Comparison of ENCODE assay signal across 37 cellular contexts in genomic region chr6:39269971-39270370, GRCh38. TPM values are rescaled to one million over a fixed set of nuclear protein-coding genes. Genes with fewer than 3 reads are reported as not detected.
"Had no signal": no experiment of that assay in that cellular context is flagged by ENCODE, and none has a peak within 500 bp of the region (broad histone marks: within the 10 kb centered on the region; RNA-seq: fewer than 3 reads in every experiment).

No MANE protein-coding gene starts in this region.

- H3K9me3 Mint-ChIP-seq: activated CD4-positive, alpha-beta memory T cell treated with anti-CD3 and anti-CD28 coated beads for 36 hours; activated naive CD8-positive, alpha-beta T cell treated with anti-CD3 and anti-CD28 coated beads for 36 hours; T-cell had no signal

- H3K27ac Mint-ChIP-seq: activated B cell treated with CpG ODN at 0.5 μM for 24 hours; activated CD4-positive, alpha-beta memory T cell treated with anti-CD3 and anti-CD28 coated beads for 36 hours; activated naive CD8-positive, alpha-beta T cell treated with anti-CD3 and anti-CD28 coated beads for 36 hours; T-cell; T-helper 17 cell had no signal

- H3K4me3 Mint-ChIP-seq: activated B cell treated with CpG ODN at 0.5 μM for 24 hours; activated CD4-positive, alpha-beta memory T cell treated with anti-CD3 and anti-CD28 coated beads for 36 hours; activated naive CD8-positive, alpha-beta T cell treated with anti-CD3 and anti-CD28 coated beads for 36 hours; T-cell; T-helper 17 cell had no signal

- DNase-seq: activated B cell treated with CpG ODN at 0.5 μM for 24 hours; activated CD4-positive, alpha-beta memory T cell treated with anti-CD3 and anti-CD28 coated beads for 36 hours; activated CD4-positive, alpha-beta T cell treated with anti-CD3 and anti-CD28 coated beads for 4 hours; activated CD4-positive, alpha-beta T cell treated with anti-CD3 and anti-CD28 coated beads, Interleukin-2, amount 50 U/mL, for 1 hour; activated CD4-positive, CD25-positive, alpha-beta regulatory T cell treated with anti-CD3 and anti-CD28 coated beads, Interleukin-2, amount 50 U/mL, for 72 hours; activated CD8-positive, alpha-beta memory T cell treated with anti-CD3 and anti-CD28 coated beads, Interleukin-2, amount 50 U/mL, for 4 hours; activated effector memory CD4-positive, alpha-beta T cell treated with Interleukin-2 at 50 U/mL for 16 hours; activated naive CD4-positive, alpha-beta T cell treated with anti-CD3 and anti-CD28 coated beads, Interleukin-2, amount 50 U/mL, for 16 hours; activated naive CD8-positive, alpha-beta T cell treated with anti-CD3 and anti-CD28 coated beads for 36 hours; activated T-cell treated with anti-CD3 and anti-CD28 coated beads for 4 hours; activated T-cell treated with anti-CD3 and anti-CD28 coated beads, Interleukin-2, amount 50 U/mL, for 48 hours; amniotic stem cell; aorta; brain microvascular endothelial cell; central memory CD4-positive, alpha-beta T cell; NCI-H1092 treated with DMSO at 0.1 percent for 48 hours; NCI-H1417; NCI-H146; NCI-H187; NCI-H2029 treated with DMSO at 0.1 percent for 48 hours; NCI-H2107; NCI-H2171; NCI-H510A; NCI-H526; NCI-H748 treated with DMSO at 0.1 percent for 48 hours; NK-92 treated with Interleukin-12 subunit alpha and Interleukin-12 subunit beta, amount 100 ng/mL, for 24 hours; SHP77; T-cell; T-helper 17 cell; T-helper 9 cell had no signal

- ATAC-seq: SK-N-SH treated with all-trans-retinoic acid at 6 μM for 48 hours, T-cell, T-helper 17 cell had no signal

- H3K27ac ChIP-seq: brain microvascular endothelial cell, VCaP had no signal

- H3K36me3 Mint-ChIP-seq: activated CD4-positive, alpha-beta memory T cell treated with anti-CD3 and anti-CD28 coated beads for 36 hours; activated naive CD8-positive, alpha-beta T cell treated with anti-CD3 and anti-CD28 coated beads for 36 hours; T-cell had no signal

- H3K4me1 Mint-ChIP-seq: activated B cell treated with CpG ODN at 0.5 μM for 24 hours, T-cell had no signal

- H3K36me3 ChIP-seq: brain microvascular endothelial cell had no signal

- H3K27me3 ChIP-seq: brain microvascular endothelial cell had no signal

- H3K27me3 Mint-ChIP-seq: activated CD4-positive, alpha-beta memory T cell treated with anti-CD3 and anti-CD28 coated beads for 36 hours; activated naive CD8-positive, alpha-beta T cell treated with anti-CD3 and anti-CD28 coated beads for 36 hours had no signal

RNA-seq across cellular contexts. Expression of gene KCNK5, which starts 40.7 kb away (rescaled TPM):
- total RNA-seq: activated B cell treated with CpG ODN at 0.5 μM for 24 hours, LHCN-M2, M059J had no signal

RNA-seq across cellular contexts. Expression of gene KCNK17, which starts 44.2 kb away (rescaled TPM):
- total RNA-seq: activated B cell treated with CpG ODN at 0.5 μM for 24 hours; activated CD4-positive, alpha-beta memory T cell treated with anti-CD3 and anti-CD28 coated beads for 36 hours; activated naive CD8-positive, alpha-beta T cell treated with anti-CD3 and anti-CD28 coated beads for 36 hours; LHCN-M2; M059J; RPMI7951; SK-MEL-5 had no signal

RNA-seq across cellular contexts. Expression of gene KCNK16, which starts 52.5 kb away (rescaled TPM):
- total RNA-seq: activated B cell treated with CpG ODN at 0.5 μM for 24 hours; activated CD4-positive, alpha-beta memory T cell treated with anti-CD3 and anti-CD28 coated beads for 36 hours; activated naive CD8-positive, alpha-beta T cell treated with anti-CD3 and anti-CD28 coated beads for 36 hours; aorta; cerebellum; LHCN-M2; M059J; RPMI7951; SK-MEL-5; T-cell; T-helper 17 cell had no signal
- polyA plus RNA-seq: aorta had no signal
